9 cellular contexts compared by ENCODE assay signal in genomic region chr1:168348146-168348709, GRCh38.
DNase-seq lines count a peak whose midpoint lies in the region; ATAC-seq and TF ChIP-seq lines count a peak whose summit lies in the region.
"Had no signal": no experiment of that assay in that cellular context is flagged by ENCODE, and none has a peak within 500 bp of the region (broad histone marks: within the 10 kb centered on the region; RNA-seq: fewer than 3 reads in every experiment).

No MANE protein-coding gene starts in this region.

- POLR2A ChIA-PET in CD4-positive, alpha-beta memory T cell (lab: Charles Lee; ENCODE audit: partially characterized antibody): interaction anchor here (0.6 to 9.3 kb wide), 5 partner anchors 15 to 173 kb away, joined by 3 to 162 read pairs (median 5); no protein-coding TSS in a partner anchor

- H3K4me2 ChIP-seq in Karpas-422 (ENCODE audit: low read depth, low read length, poor library complexity, severe bottlenecking): peak overlapping the region; percentile 32

- H3K27me3 ChIP-seq in CD4-positive, alpha-beta memory T cell (ENCODE audit: insufficient read depth, low read length): no peaks in the 10 kb centered on the region
- H3K27me3 ChIP-seq in Karpas-422 (ENCODE audit: low read length): no peaks in the 10 kb centered on the region

- CTCF ChIA-PET in CD4-positive, alpha-beta memory T cell (lab: Charles Lee; ENCODE audit: partially characterized antibody): interaction anchor here (0.6 to 10.2 kb wide), 6 partner anchors 18 to 1000 kb away, joined by 3 to 543 read pairs (median 5); no protein-coding TSS in a partner anchor

- H4K20me1 ChIP-seq in Karpas-422 (ENCODE audit: insufficient read depth, low read depth, low read length): no peaks in the 10 kb centered on the region

- DNase-seq in CD4-positive, alpha-beta memory T cell: peak; percentile 44 to 53 (median 49)
- no peak for DNase-seq in Karpas-422
- DNase-seq in astrocyte of the spinal cord (ENCODE audit: low read depth, low spot score): peak; percentile 19
- peak; percentile 20 for DNase-seq in naive B cell
- no peak for DNase-seq in HCEC 1CT
- DNase-seq in activated CD8-positive, alpha-beta memory T cell treated with anti-CD3 and anti-CD28 coated beads, Interleukin-2, amount 50 U/mL, for 48 hours: no peak
- no peak for DNase-seq in progenitor cell of endocrine pancreas (ENCODE audit: low spot score, unreplicated experiment)
- DNase-seq: NCI-H1092 had no signal

- no peaks in the 10 kb centered on the region for H3K27me3 Mint-ChIP-seq in CD4-positive, alpha-beta memory T cell
- H3K27me3 Mint-ChIP-seq in naive B cell: no peaks in the 10 kb centered on the region
- H3K27me3 Mint-ChIP-seq in progenitor cell of endocrine pancreas: peaks cover 10% of the 10 kb centered on the region

- H3K4me3 ChIP-seq in CD4-positive, alpha-beta memory T cell (ENCODE audit: low read length in 2 of 2): peak overlapping the region; percentile 51 to 58
- H3K4me3 ChIP-seq in Karpas-422 (ENCODE audit: low read length) (peak overlapping the region; percentile 48), astrocyte of the spinal cord (ENCODE audit: low read depth, low read length) (no peak overlapping the region)

- peaks cover 21 to 45% (median 34%) of the 10 kb centered on the region in 4 donors for H3K4me1 Mint-ChIP-seq in CD4-positive, alpha-beta memory T cell
- H3K4me1 Mint-ChIP-seq in naive B cell (peaks cover 6 to 9% (median 7%) of the 10 kb centered on the region in 3 donors), progenitor cell of endocrine pancreas (ENCODE audit: low read depth) (no peaks in the 10 kb centered on the region)

- H3K27ac Mint-ChIP-seq in CD4-positive, alpha-beta memory T cell: peak overlapping the region; percentile 73 to 96 (median 91)
- H3K27ac Mint-ChIP-seq in naive B cell (peak overlapping the region; percentile 63 to 98 (median 88)), progenitor cell of endocrine pancreas (no peak overlapping the region)

- no peaks in the 10 kb centered on the region for H3K79me2 ChIP-seq in Karpas-422 (ENCODE audit: low read length)

- no peak for TF ChIP-seq CTCF in astrocyte of the spinal cord (IDR thresholded peaks at IDR 0.05; ENCODE audit: low read depth, low read length)
- no peak for TF ChIP-seq CTCF in progenitor cell of endocrine pancreas (IDR thresholded peaks at IDR 0.05; ENCODE audit: unreplicated experiment)

- peaks cover 16% of the 10 kb centered on the region for H3K4me1 ChIP-seq in CD4-positive, alpha-beta memory T cell (ENCODE audit: insufficient read depth, low read length)
- no peaks in the 10 kb centered on the region for H3K4me1 ChIP-seq in Karpas-422 (ENCODE audit: low read length)

- H2AFZ ChIP-seq in Karpas-422 (ENCODE audit: low read length): peak overlapping the region; percentile 56; the same call in 1 of the 2 replicates

- no peaks in the 10 kb centered on the region for H3K9me2 ChIP-seq in Karpas-422 (replicated peaks; ENCODE audit: insufficient read depth, low read length)

- H3K36me3 Mint-ChIP-seq in CD4-positive, alpha-beta memory T cell: peaks cover 0 to 3% of the 10 kb centered on the region in 2 donors
- no peaks in the 10 kb centered on the region for H3K36me3 Mint-ChIP-seq in naive B cell
- no peaks in the 10 kb centered on the region for H3K36me3 Mint-ChIP-seq in progenitor cell of endocrine pancreas (ENCODE audit: insufficient read depth)

- peaks cover 0 to 5% (median 0%) of the 10 kb centered on the region in 8 donors for H3K9me3 Mint-ChIP-seq in CD4-positive, alpha-beta memory T cell
- peaks cover 0 to 3% (median 0%) of the 10 kb centered on the region in 7 donors for H3K9me3 Mint-ChIP-seq in naive B cell
- H3K9me3 Mint-ChIP-seq in progenitor cell of endocrine pancreas (ENCODE audit: low read depth): peaks cover 10% of the 10 kb centered on the region

- no peaks in the 10 kb centered on the region for H3K9me3 ChIP-seq in CD4-positive, alpha-beta memory T cell (ENCODE audit: control insufficient read depth in 1 of 2, low read length in 2 of 2)
- no peaks in the 10 kb centered on the region for H3K9me3 ChIP-seq in Karpas-422 (ENCODE audit: low read length)

- H3K27ac ChIP-seq in CD4-positive, alpha-beta memory T cell (ENCODE audit: low read depth, low read length): peak overlapping the region; percentile 20
- H3K27ac ChIP-seq in Karpas-422 (ENCODE audit: low read length): no peak overlapping the region

- H3K36me3 ChIP-seq in CD4-positive, alpha-beta memory T cell (ENCODE audit: insufficient read depth, low read length): no peaks in the 10 kb centered on the region
- H3K36me3 ChIP-seq in Karpas-422 (ENCODE audit: insufficient read depth, low read length): no peaks in the 10 kb centered on the region

- peak overlapping the region; percentile 77 to 94 (median 90) for H3K4me3 Mint-ChIP-seq in CD4-positive, alpha-beta memory T cell
- H3K4me3 Mint-ChIP-seq in naive B cell (peak overlapping the region; percentile 79 to 95 (median 91)), progenitor cell of endocrine pancreas (ENCODE audit: low read depth) (no peak overlapping the region)

- in situ Hi-C loops in astrocyte of the spinal cord (cut with HindIII; ENCODE audit: low sequenced_read_pairs): no loop called here

- peak; percentile 47 to 60 for ATAC-seq in naive B cell (ENCODE audit: low read depth in 2 of 2)
- no peak for ATAC-seq in HG03442 (IDR thresholded peaks at IDR 0.05; ENCODE audit: unreplicated experiment)

- no peak overlapping the region for H3K9ac ChIP-seq in Karpas-422 (ENCODE audit: low read length)

- intact Hi-C loops in CD4-positive, alpha-beta memory T cell (cut with micrococcal nuclease): loop anchor here (1.0 to 10.0 kb wide), 4 partner anchors 15 to 1547 kb away; partner anchors contain the start of genes ATP1B1 and SCYL3

Comparison
In these comparisons a context has a peak if more than half of its experiments do, and no peak if none do; other contexts are left out.
1. DNase-seq: peak in CD4-positive, alpha-beta memory T cell (5 of 5), astrocyte of the spinal cord (single experiment) and naive B cell (single experiment); none in Karpas-422 (single experiment), HCEC 1CT (single experiment), activated CD8-positive, alpha-beta memory T cell treated with anti-CD3 and anti-CD28 coated beads, Interleukin-2, amount 50 U/mL, for 48 hours (single experiment) and progenitor cell of endocrine pancreas (single experiment).